Comparison of ENCODE assay signal across 8 cellular contexts in the genomic region with DNA sequence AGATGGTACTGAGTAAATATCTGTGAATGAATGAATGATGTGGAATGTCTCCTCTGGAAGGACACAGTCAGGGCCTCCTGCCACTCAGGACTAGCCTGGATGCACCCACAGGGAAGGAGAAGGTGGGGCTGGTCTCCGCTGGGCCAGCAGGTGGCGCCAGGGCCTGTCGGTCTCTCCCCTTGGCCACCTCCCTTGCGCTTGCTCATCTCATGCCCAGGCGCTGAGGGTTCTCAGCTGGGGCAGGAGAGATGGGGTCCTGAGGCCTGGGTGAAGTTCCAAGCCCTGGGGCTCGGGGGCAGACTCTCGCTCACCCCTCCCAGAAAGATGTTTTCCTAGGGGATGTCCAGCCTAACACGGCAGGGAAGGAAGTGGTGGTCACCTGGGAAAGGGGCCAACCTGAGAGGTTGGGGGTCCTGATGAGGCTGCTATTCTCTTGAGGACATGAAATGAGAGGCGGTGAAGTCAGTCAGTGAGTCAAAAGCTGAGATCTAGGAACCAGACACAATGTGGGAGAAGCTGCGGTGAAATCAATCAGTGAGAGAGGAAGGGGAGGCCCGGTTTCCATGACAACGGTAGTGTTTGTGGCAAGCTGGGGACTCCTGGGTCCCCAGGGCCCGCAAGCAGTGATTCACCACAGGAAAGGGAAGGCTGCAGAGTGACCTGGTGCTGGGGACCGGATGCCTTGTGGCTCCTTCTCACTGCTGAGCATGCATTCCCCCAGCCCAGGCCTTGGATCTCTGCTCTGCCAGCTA. TPM values are rescaled to one million over a fixed set of nuclear protein-coding genes. Genes with fewer than 3 reads are reported as not detected.
DNase-seq lines count a peak whose midpoint lies in the region; ATAC-seq, FAIRE-seq and TF ChIP-seq lines count a peak whose summit lies in the region.

No MANE protein-coding gene starts in this region.

- intact Hi-C loops in esophagus muscularis mucosa (cut with DNase I), result loop anchor here (1.0 to 5.0 kb wide), 2 partner anchors 33 to 115 kb away; partner anchors contain the start of gene PMF1
- intact Hi-C loops in natural killer cell (cut with micrococcal nuclease), result loop anchor here (1.0 kb wide), 3 partner anchors 9 to 33 kb away; partner anchors contain the start of gene LMNA

- H3K4me3 ChIP-seq in esophagus muscularis mucosa, result peak overlapping the region in 2 of 4 donors; percentile 3 to 32

- peaks cover 35 to 44% (median 42%) of the 10 kb centered on the region in 4 donors for H3K4me1 ChIP-seq in esophagus muscularis mucosa

- H3K27me3 Mint-ChIP-seq in activated T-cell treated with anti-CD3 and anti-CD28 coated beads, Interleukin-2, amount 50 U/mL, for 72 hours (ENCODE audit: low read depth), result peaks cover 26% of the 10 kb centered on the region
- H3K27me3 Mint-ChIP-seq in natural killer cell (ENCODE audit: low read depth in 2 of 2), result peaks cover 7 to 9% of the 10 kb centered on the region in 2 donors

- no peak for FAIRE-seq in D721Med (lab: Jason Lieb, UNC)

- no peaks in the 10 kb centered on the region for H3K9me3 Mint-ChIP-seq in activated T-cell treated with anti-CD3 and anti-CD28 coated beads, Interleukin-2, amount 50 U/mL, for 72 hours
- H3K9me3 Mint-ChIP-seq in natural killer cell, result no peaks in the 10 kb centered on the region

- 23% methylated on average over 12 of the region's 14 CpGs for WGBS in esophagus muscularis mucosa

- H3K4me3 Mint-ChIP-seq in activated T-cell treated with anti-CD3 and anti-CD28 coated beads, Interleukin-2, amount 50 U/mL, for 72 hours, result peak overlapping the region; percentile 33 to 81
- peak overlapping the region; percentile 40 for H3K4me3 Mint-ChIP-seq in natural killer cell

- no peaks in the 10 kb centered on the region for H3K36me3 ChIP-seq in esophagus muscularis mucosa

- H3K9me3 ChIP-seq in esophagus muscularis mucosa, result no peaks in the 10 kb centered on the region

- DNase-seq in D721Med (ENCODE audit: insufficient read length, low spot score) (peak; percentile 90), HuH-7.5 (ENCODE audit: low spot score) (peak; percentile 91), esophagus muscularis mucosa (ENCODE audit: extremely low spot score) (peak; percentile 97), natural killer cell (peak; percentile 82)
- peak; percentile 94 to 97 for DNase-seq in activated T-cell treated with anti-CD3 and anti-CD28 coated beads, Interleukin-2, amount 50 U/mL, for 72 hours
- DNase-seq in stimulated activated naive CD4-positive, alpha-beta T cell treated with Interleukin-2 at 50 U/mL for 16 hours (lab: John Stamatoyannopoulos, UW), result peak; percentile 93

- ATAC-seq in GM21528 (IDR thresholded peaks at IDR 0.05; ENCODE audit: low FRiP score, unreplicated experiment) (peak; percentile 59), natural killer cell (peak; percentile 80 to 88 (median 85))
- peak; percentile 84 to 88 for ATAC-seq in activated T-cell treated with anti-CD3 and anti-CD28 coated beads, Interleukin-2, amount 50 U/mL, for 72 hours (replicated peaks in 1 of 2)

- no peak for TF ChIP-seq EP300 in esophagus muscularis mucosa (IDR thresholded peaks at IDR 0.05)

- TF ChIP-seq CTCF in D721Med (IDR thresholded peaks at IDR 0.05; ENCODE audit: insufficient read depth, missing control alignments), result peak; percentile 97
- peak in 2 of 3 experiments; percentile 97 to 99 for TF ChIP-seq CTCF in esophagus muscularis mucosa (IDR thresholded peaks at IDR 0.05)
- peak; percentile 89 for TF ChIP-seq CTCF in natural killer cell (IDR thresholded peaks at IDR 0.05)

- TF ChIP-seq POLR2A in esophagus muscularis mucosa (IDR thresholded peaks at IDR 0.05; ENCODE audit: low read depth), result no peak

- H3K27me3 ChIP-seq in esophagus muscularis mucosa, result no peaks in the 10 kb centered on the region

- peak overlapping the region; percentile 78 to 86 (median 84) for H3K27ac ChIP-seq in esophagus muscularis mucosa (replicated peaks in 1 of 4)

- peak overlapping the region; percentile 61 for H3K27ac Mint-ChIP-seq in activated T-cell treated with anti-CD3 and anti-CD28 coated beads, Interleukin-2, amount 50 U/mL, for 72 hours
- H3K27ac Mint-ChIP-seq in natural killer cell, result peak overlapping the region; percentile 92 to 99

- H3K4me1 Mint-ChIP-seq in activated T-cell treated with anti-CD3 and anti-CD28 coated beads, Interleukin-2, amount 50 U/mL, for 72 hours (ENCODE audit: low read depth), result peaks cover 63% of the 10 kb centered on the region
- peaks cover 15 to 36% of the 10 kb centered on the region in 2 donors for H3K4me1 Mint-ChIP-seq in natural killer cell

- H3K36me3 Mint-ChIP-seq in activated T-cell treated with anti-CD3 and anti-CD28 coated beads, Interleukin-2, amount 50 U/mL, for 72 hours (ENCODE audit: insufficient read depth in 2 of 2), result peaks cover 2 to 3% of the 10 kb centered on the region in 2 donors
- H3K36me3 Mint-ChIP-seq in natural killer cell, result no peaks in the 10 kb centered on the region

TF ChIP-seq in PFSK-1, 5 proteins besides CTCF, POLR2A, EP300 and RAD21:
- TF ChIP-seq FOXP2 (optimal IDR thresholded peaks at IDR 0.05; ENCODE audit: borderline replicate concordance, extremely low read depth, extremely low read length, insufficient read depth) (peak; percentile 79), SIN3A (IDR thresholded peaks at IDR 0.05; ENCODE audit: borderline replicate concordance, insufficient read depth, low read length) (no peak)

RNA-seq across cellular contexts. Expression of gene MEX3A, which starts 14.6 kb away (rescaled TPM):
- polyA plus RNA-seq in PFSK-1 (2012; ENCODE audit: insufficient read length, low read depth), result 25.6 TPM
- total RNA-seq in activated T-cell treated with anti-CD3 and anti-CD28 coated beads, Interleukin-2, amount 50 U/mL, for 72 hours, result under 1 TPM; 0.31 to 0.97 TPM
- total RNA-seq in esophagus muscularis mucosa (1 to 10 TPM in 1 of 4 donors, under 1 TPM in 3; under 0.01 to 1.6 (median 0.66) TPM), natural killer cell (under 1 TPM; 0.05 to 0.16 (median 0.14) TPM)

RNA-seq across cellular contexts. Expression of gene LMNA, which starts 17.7 kb away (rescaled TPM):
- 392 TPM for polyA plus RNA-seq in PFSK-1 (2012; ENCODE audit: insufficient read length, low read depth)
- 100 to 1,000 TPM; 125 to 159 TPM for total RNA-seq in activated T-cell treated with anti-CD3 and anti-CD28 coated beads, Interleukin-2, amount 50 U/mL, for 72 hours
- total RNA-seq in esophagus muscularis mucosa (100 to 1,000 TPM; 311 to 589 (median 380) TPM), natural killer cell (100 to 1,000 TPM; 201 to 504 (median 273) TPM)

RNA-seq across cellular contexts. Expression of gene RAB25, which starts 35.9 kb away (rescaled TPM):
- polyA plus RNA-seq in PFSK-1 (2012; ENCODE audit: insufficient read length, low read depth), result not detected
- total RNA-seq in activated T-cell treated with anti-CD3 and anti-CD28 coated beads, Interleukin-2, amount 50 U/mL, for 72 hours, result under 1 TPM; 0.53 to 0.95 TPM
- not detected for total RNA-seq in esophagus muscularis mucosa
- total RNA-seq in natural killer cell, result under 1 TPM in 1 of 3 donors, not detected in 2; 0.82 TPM

RNA-seq across cellular contexts. Expression of gene LAMTOR2, which starts 42.2 kb away (rescaled TPM):
- 99.5 TPM for polyA plus RNA-seq in PFSK-1 (2012; ENCODE audit: insufficient read length, low read depth)
- 10 to 100 TPM; 58.7 to 61.8 TPM for total RNA-seq in activated T-cell treated with anti-CD3 and anti-CD28 coated beads, Interleukin-2, amount 50 U/mL, for 72 hours
- total RNA-seq in esophagus muscularis mucosa, result 100 to 1,000 TPM in 1 of 4 donors, 10 to 100 TPM in 3; 59.3 to 106 (median 75.5) TPM
- 10 to 100 TPM; 23.5 to 26.1 (median 24.6) TPM for total RNA-seq in natural killer cell

RNA-seq across cellular contexts. Expression of gene UBQLN4, which starts 43.2 kb away (rescaled TPM):
- 65.6 TPM for polyA plus RNA-seq in PFSK-1 (2012; ENCODE audit: insufficient read length, low read depth)
- total RNA-seq in activated T-cell treated with anti-CD3 and anti-CD28 coated beads, Interleukin-2, amount 50 U/mL, for 72 hours, result 10 to 100 TPM; 31.4 to 42.6 TPM
- total RNA-seq in esophagus muscularis mucosa, result 10 to 100 TPM; 17.4 to 33.3 (median 26.0) TPM
- total RNA-seq in natural killer cell, result 10 to 100 TPM; 14.4 to 23.5 (median 23.5) TPM
